In genomic region chr1:64867266-64867665, GRCh38 we compare ENCODE assay signal across 24 cellular contexts.
DNase-seq lines count a peak whose midpoint lies in the region; ATAC-seq, FAIRE-seq and TF ChIP-seq lines count a peak whose summit lies in the region.
"Had no signal": no experiment of that assay in that cellular context is flagged by ENCODE, and none has a peak within 500 bp of the region (broad histone marks: within the 10 kb centered on the region; RNA-seq: fewer than 3 reads in every experiment).

No MANE protein-coding gene starts in this region.

- H3K27ac Mint-ChIP-seq in natural killer cell (peak overlapping the region; percentile 43 to 93), endothelial cell (ENCODE audit: unreplicated experiment) (peak overlapping the region; percentile 54), immature natural killer cell (peak overlapping the region; percentile 22 to 86 (median 78))
- H3K27ac Mint-ChIP-seq in natural killer cell treated with Interleukin-12 subunit alpha and Interleukin-12 subunit beta and Interleukin-15 and Interleukin-18, amount 100 ng/mL, for 72 hours, result no peak overlapping the region
- H3K27ac Mint-ChIP-seq: GM23338, H9, IgD-negative memory B cell had no signal

- H3K4me1 Mint-ChIP-seq in natural killer cell (peaks cover 73 to 80% of the 10 kb centered on the region in 2 donors), endothelial cell (ENCODE audit: unreplicated experiment) (peaks cover 32% of the 10 kb centered on the region), immature natural killer cell (peaks cover 89 to 100% of the 10 kb centered on the region in 2 donors)
- peaks cover 46 to 55% of the 10 kb centered on the region in 2 donors for H3K4me1 Mint-ChIP-seq in natural killer cell treated with Interleukin-12 subunit alpha and Interleukin-12 subunit beta and Interleukin-15 and Interleukin-18, amount 100 ng/mL, for 72 hours (ENCODE audit: low read depth in 2 of 2)
- H3K4me1 Mint-ChIP-seq: GM23338, H9 had no signal

- no peak for FAIRE-seq in D721Med (lab: Jason Lieb, UNC)
- FAIRE-seq: GM12892 had no signal

- H3K4me3 Mint-ChIP-seq in natural killer cell (no peak overlapping the region), endothelial cell (ENCODE audit: unreplicated experiment) (no peak overlapping the region), immature natural killer cell (no peak overlapping the region)
- H3K4me3 Mint-ChIP-seq in natural killer cell treated with Interleukin-12 subunit alpha and Interleukin-12 subunit beta and Interleukin-15 and Interleukin-18, amount 100 ng/mL, for 72 hours, result no peak overlapping the region
- H3K4me3 Mint-ChIP-seq: CD14-positive monocyte, GM23338, H9, IgD-negative memory B cell had no signal

- TF ChIP-seq CTCF in natural killer cell (IDR thresholded peaks at IDR 0.05), result no peak
- TF ChIP-seq CTCF in endothelial cell (IDR thresholded peaks at IDR 0.05; ENCODE audit: unreplicated experiment), result no peak
- no peak for TF ChIP-seq CTCF in D721Med (IDR thresholded peaks at IDR 0.05; ENCODE audit: insufficient read depth, missing control alignments)

- H3K27me3 Mint-ChIP-seq in natural killer cell (ENCODE audit: low read depth in 2 of 2) (no peaks in the 10 kb centered on the region), endothelial cell (ENCODE audit: unreplicated experiment) (peaks cover 10% of the 10 kb centered on the region), immature natural killer cell (ENCODE audit: low read depth in 3 of 3) (peaks cover 4 to 27% (median 13%) of the 10 kb centered on the region in 3 donors)
- no peaks in the 10 kb centered on the region for H3K27me3 Mint-ChIP-seq in natural killer cell treated with Interleukin-12 subunit alpha and Interleukin-12 subunit beta and Interleukin-15 and Interleukin-18, amount 100 ng/mL, for 72 hours
- H3K27me3 Mint-ChIP-seq: IgD-negative memory B cell had no signal

- intact Hi-C loops in natural killer cell (cut with micrococcal nuclease), result no loop called here

- H3K36me3 Mint-ChIP-seq in natural killer cell (peaks cover 39% of the 10 kb centered on the region), endothelial cell (ENCODE audit: low read depth, unreplicated experiment) (peaks cover 59% of the 10 kb centered on the region), immature natural killer cell (peaks cover 57 to 84% (median 65%) of the 10 kb centered on the region in 3 donors)
- peaks cover 43% of the 10 kb centered on the region for H3K36me3 Mint-ChIP-seq in natural killer cell treated with Interleukin-12 subunit alpha and Interleukin-12 subunit beta and Interleukin-15 and Interleukin-18, amount 100 ng/mL, for 72 hours

- ATAC-seq in natural killer cell, result no peak
- ATAC-seq in natural killer cell treated with Interleukin-12 subunit alpha and Interleukin-12 subunit beta and Interleukin-15 and Interleukin-18, amount 100 ng/mL, for 72 hours, result no peak
- ATAC-seq in GM18909 (IDR thresholded peaks at IDR 0.05; ENCODE audit: poor library complexity, unreplicated experiment), result no peak
- ATAC-seq in GM18867 (IDR thresholded peaks at IDR 0.05; ENCODE audit: unreplicated experiment), result no peak
- ATAC-seq: GM23338 had no signal

- no peaks in the 10 kb centered on the region for H3K9me3 Mint-ChIP-seq in natural killer cell
- H3K9me3 Mint-ChIP-seq in natural killer cell treated with Interleukin-12 subunit alpha and Interleukin-12 subunit beta and Interleukin-15 and Interleukin-18, amount 100 ng/mL, for 72 hours, result no peaks in the 10 kb centered on the region
- no peaks in the 10 kb centered on the region for H3K9me3 Mint-ChIP-seq in endothelial cell (ENCODE audit: unreplicated experiment)
- H3K9me3 Mint-ChIP-seq in immature natural killer cell, result no peaks in the 10 kb centered on the region
- H3K9me3 Mint-ChIP-seq: CD14-positive monocyte, GM23338, H9, IgD-negative memory B cell had no signal

- no peak for DNase-seq in natural killer cell
- DNase-seq in natural killer cell treated with Interleukin-12 subunit alpha and Interleukin-12 subunit beta and Interleukin-15 and Interleukin-18, amount 100 ng/mL, for 72 hours (ENCODE audit: low spot score), result no peak
- DNase-seq in endothelial cell (ENCODE audit: low spot score), result no peak
- DNase-seq in immature natural killer cell, result no peak
- no peak for DNase-seq in D721Med (ENCODE audit: insufficient read length, low spot score)
- no peak for DNase-seq in hypothalamus (lab: John Stamatoyannopoulos, UW)
- DNase-seq: BE2C, Calu3, DMS153, DND-41, H9, NCI-H1092, NCI-H1417 treated with DMSO at 0.1 percent for 48 hours, NCI-H2081, NCI-H2227 treated with DMSO at 0.1 percent for 48 hours, NCI-H69, Right ventricle myocardium superior, RPMI8226 had no signal

Comparison
In these comparisons a context has a peak if more than half of its experiments do, and no peak if none do; other contexts are left out.
1. H3K27ac Mint-ChIP-seq: peak in natural killer cell (2 of 2), endothelial cell (single experiment) and immature natural killer cell (6 of 6); none in natural killer cell treated with Interleukin-12 subunit alpha and Interleukin-12 subunit beta and Interleukin-15 and Interleukin-18, amount 100 ng/mL, for 72 hours (0 of 2).